Comparison of ENCODE assay signal across 11 cellular contexts in genomic region chr22:28909375-28909774, GRCh38. TPM values are rescaled to one million over a fixed set of nuclear protein-coding genes. Genes with fewer than 3 reads are reported as not detected.
DNase-seq lines count a peak whose midpoint lies in the region; ATAC-seq, FAIRE-seq and TF ChIP-seq lines count a peak whose summit lies in the region.
"Had no signal": no experiment of that assay in that cellular context is flagged by ENCODE, and none has a peak within 500 bp of the region (broad histone marks: within the 10 kb centered on the region; RNA-seq: fewer than 3 reads in every experiment).

No MANE protein-coding gene starts in this region.

- H3K4me1 Mint-ChIP-seq in activated naive CD4-positive, alpha-beta T cell treated with anti-CD3 and anti-CD28 coated beads, Interleukin-2, amount 50 U/mL, for 24 hours = peaks cover 25% of the 10 kb centered on the region

- H3K9me2 ChIP-seq in SK-N-SH = no peaks in the 10 kb centered on the region

- no peaks in the 10 kb centered on the region for H3K9me3 Mint-ChIP-seq in activated naive CD4-positive, alpha-beta T cell treated with anti-CD3 and anti-CD28 coated beads, Interleukin-2, amount 50 U/mL, for 24 hours
- H3K9me3 Mint-ChIP-seq: effector memory CD8-positive, alpha-beta T cell had no signal

- peak overlapping the region; percentile 60 for H3K27ac Mint-ChIP-seq in activated naive CD4-positive, alpha-beta T cell treated with anti-CD3 and anti-CD28 coated beads, Interleukin-2, amount 50 U/mL, for 24 hours
- H3K27ac Mint-ChIP-seq: effector memory CD8-positive, alpha-beta T cell had no signal

- peaks cover 39% of the 10 kb centered on the region for H4K20me1 ChIP-seq in SK-N-SH (ENCODE audit: insufficient read depth)

- TF ChIP-seq POLR2A in A549 (IDR thresholded peaks at IDR 0.05; ENCODE audit: low read length) = no peak

- peaks cover 54% of the 10 kb centered on the region for H3K79me2 ChIP-seq in SK-N-SH (ENCODE audit: insufficient read depth)

- H3K27ac ChIP-seq in A549 (peak overlapping the region; percentile 24 to 72; a peak in 4 of 6 replicates), SK-N-SH (ENCODE audit: low read depth in 2 of 2, low read length in 1 of 2) (no peak overlapping the region)

- TF ChIP-seq CTCF in A549 (IDR thresholded peaks at IDR 0.05) = no peak
- no peak for TF ChIP-seq CTCF in SK-N-SH (IDR thresholded peaks at IDR 0.05)

- H3K9ac ChIP-seq in SK-N-SH = no peak overlapping the region

- H3K27me3 Mint-ChIP-seq in activated naive CD4-positive, alpha-beta T cell treated with anti-CD3 and anti-CD28 coated beads, Interleukin-2, amount 50 U/mL, for 24 hours = no peaks in the 10 kb centered on the region

- H3F3A ChIP-seq in SK-N-SH (replicated peaks; ENCODE audit: insufficient read depth) = peaks cover 3% of the 10 kb centered on the region

- no peak for TF ChIP-seq RAD21 in A549 (conservative IDR thresholded peaks at IDR 0.05 in 1 of 2, IDR thresholded peaks at IDR 0.05 in 1 of 2)
- no peak for TF ChIP-seq RAD21 in SK-N-SH (IDR thresholded peaks at IDR 0.05; ENCODE audit: low read length)

- H3K9me3 ChIP-seq in A549 (no peaks in the 10 kb centered on the region), SK-N-SH (no peaks in the 10 kb centered on the region)

- H3K4me3 Mint-ChIP-seq in activated naive CD4-positive, alpha-beta T cell treated with anti-CD3 and anti-CD28 coated beads, Interleukin-2, amount 50 U/mL, for 24 hours = no peak overlapping the region
- H3K4me3 Mint-ChIP-seq: effector memory CD8-positive, alpha-beta T cell had no signal

- TF ChIP-seq EP300 in A549 (IDR thresholded peaks at IDR 0.05) = no peak
- TF ChIP-seq EP300 in SK-N-SH (IDR thresholded peaks at IDR 0.05; ENCODE audit: borderline replicate concordance in 1 of 2, low read depth in 1 of 2, low read length in 1 of 2) = no peak

- CTCF ChIA-PET in A549 (lab: Yijun Ruan, JAX) (interaction anchor here (0.8 kb wide), 1 partner anchor 9 kb away, joined by 3 read pairs; no protein-coding TSS in a partner anchor), SK-N-SH (lab: Yijun Ruan, JAX) (interaction anchor here (0.6 to 2.0 kb wide), 4 partner anchors 14 to 618 kb away, joined by 3 to 4 read pairs (median 4); no protein-coding TSS in a partner anchor)

- H3K4me1 ChIP-seq in A549 = peaks cover 81% of the 10 kb centered on the region
- H3K4me1 ChIP-seq in SK-N-SH (ENCODE audit: control insufficient read depth in 1 of 2, insufficient read depth in 2 of 2, low read depth in 1 of 2, low read length in 1 of 2) = peaks cover 5 to 8% of the 10 kb centered on the region in 2 experiments; a peak in 2 of 4 replicates

- H3K4me2 ChIP-seq in A549 = peak overlapping the region; percentile 7
- H3K4me2 ChIP-seq in SK-N-SH = no peak overlapping the region

- in situ Hi-C loops in KBM-7 (cut with MboI; ENCODE audit: low pct_unique_long_range_greater_than_20kb, low sequenced_read_pairs) = no loop called here

- peaks cover 4% of the 10 kb centered on the region for H3K36me3 Mint-ChIP-seq in activated naive CD4-positive, alpha-beta T cell treated with anti-CD3 and anti-CD28 coated beads, Interleukin-2, amount 50 U/mL, for 24 hours

- no peaks in the 10 kb centered on the region for H3K36me3 ChIP-seq in SK-N-SH (replicated peaks in 1 of 2; ENCODE audit: control insufficient read depth in 1 of 2, insufficient read depth in 2 of 2, low read length in 1 of 2)

- H3K27me3 ChIP-seq in SK-N-SH (ENCODE audit: insufficient read depth) = no peaks in the 10 kb centered on the region

- ATAC-seq in A549 (no peak), GM21360 (IDR thresholded peaks at IDR 0.05; ENCODE audit: unreplicated experiment) (no peak)
- ATAC-seq: effector memory CD8-positive, alpha-beta T cell had no signal

- DNase-seq in A549 (ENCODE audit: low read depth in 1 of 2, low spot score in 1 of 2) = no peak
- DNase-seq in OCI-M1 (lab: John Stamatoyannopoulos, UW) = peak; percentile 91
- DNase-seq in stimulated activated CD4-positive, alpha-beta T cell treated with anti-CD3 and anti-CD28 coated beads, Interleukin-12 subunit alpha, Interleukin-12 subunit beta, amount 100 ng/mL, for 48 hours (ENCODE audit: low read depth in 2 of 3, low spot score in 1 of 3) = peak; percentile 75 to 81 (median 77)
- DNase-seq in KG1 (lab: John Stamatoyannopoulos, UW) = no peak
- DNase-seq in KBM-7 = no peak
- DNase-seq in SK-N-SH = no peak
- DNase-seq: AML-193; effector memory CD8-positive, alpha-beta T cell; NCI-H1417 had no signal

- 94% methylated on average over 5 of the region's 5 CpGs for WGBS in A549 (ENCODE audit: missing lambda C conversion rate)
- WGBS in SK-N-SH (ENCODE audit: low lambda C conversion rate) = 96% methylated on average over 5 of the region's 5 CpGs

- no peak for FAIRE-seq in A549 (lab: Jason Lieb, UNC)

- no peak overlapping the region for H2AFZ ChIP-seq in SK-N-SH (ENCODE audit: low read depth)

- POLR2A ChIA-PET in A549 (lab: Yijun Ruan, JAX) = interaction anchor here (0.7 kb wide), 1 partner anchor 122 kb away, joined by 3 read pairs; no protein-coding TSS in a partner anchor
- POLR2A ChIA-PET in SK-N-SH (lab: Yijun Ruan, JAX) = interaction anchor here (0.6 kb wide), 1 partner anchor 11 kb away, joined by 4 read pairs; no protein-coding TSS in a partner anchor

- H3K4me3 ChIP-seq in A549 (no peak overlapping the region), SK-N-SH (ENCODE audit: low read depth in 2 of 2, low read length in 1 of 2) (no peak overlapping the region)

TF ChIP-seq in A549, 52 proteins besides CTCF, POLR2A, EP300 and RAD21:
- TF ChIP-seq FOXS1 (CRISPR knock-in tag; IDR thresholded peaks at IDR 0.05) = no peak
- no peak for TF ChIP-seq BCL3 (IDR thresholded peaks at IDR 0.05)
- TF ChIP-seq EHF (CRISPR knock-in tag; IDR thresholded peaks at IDR 0.05) = no peak
- TF ChIP-seq PBX3 (IDR thresholded peaks at IDR 0.05) = no peak
- no peak for TF ChIP-seq ZNF302 (CRISPR knock-in tag; IDR thresholded peaks at IDR 0.05)
- TF ChIP-seq MYC (IDR thresholded peaks at IDR 0.05; ENCODE audit: borderline replicate concordance, low read length) = no peak
- no peak for TF ChIP-seq MAZ (IDR thresholded peaks at IDR 0.05; ENCODE audit: borderline replicate concordance, low read depth, low read length)
- TF ChIP-seq NR3C1 (IDR thresholded peaks at IDR 0.05) = no peak
TF ChIP-seq in A549: peak in this region for 0.

TF ChIP-seq in SK-N-SH, 30 proteins besides CTCF, POLR2A, EP300 and RAD21:
- TF ChIP-seq GABPA (IDR thresholded peaks at IDR 0.05; ENCODE audit: low read depth) = no peak
- no peak for TF ChIP-seq RXRA (IDR thresholded peaks at IDR 0.05; ENCODE audit: borderline replicate concordance, low read depth)
- no peak for TF ChIP-seq USF1 (IDR thresholded peaks at IDR 0.05; ENCODE audit: borderline replicate concordance, low read depth)
- TF ChIP-seq TEAD4 (IDR thresholded peaks at IDR 0.05; ENCODE audit: borderline replicate concordance, insufficient read depth) = no peak
- TF ChIP-seq MEF2A (IDR thresholded peaks at IDR 0.05; ENCODE audit: borderline replicate concordance, low read depth) = no peak
- TF ChIP-seq PBX3 (IDR thresholded peaks at IDR 0.05) = no peak
- no peak for TF ChIP-seq TCF12 (IDR thresholded peaks at IDR 0.05)
- no peak for TF ChIP-seq JUND (IDR thresholded peaks at IDR 0.05)
- no peak for TF ChIP-seq FOXJ3 (CRISPR knock-in tag; IDR thresholded peaks at IDR 0.05)
- no peak for TF ChIP-seq NFIC (IDR thresholded peaks at IDR 0.05; ENCODE audit: borderline replicate concordance)
- no peak for TF ChIP-seq FOXM1 (IDR thresholded peaks at IDR 0.05; ENCODE audit: low read depth)
- TF ChIP-seq CHD2 (IDR thresholded peaks at IDR 0.05; ENCODE audit: low read length, partially characterized antibody) = no peak
- no peak for TF ChIP-seq USF2 (IDR thresholded peaks at IDR 0.05; ENCODE audit: borderline replicate concordance, low read depth, low read length)
- TF ChIP-seq RFX5 (IDR thresholded peaks at IDR 0.05; ENCODE audit: low read length) = no peak
- no peak for TF ChIP-seq RCOR1 (IDR thresholded peaks at IDR 0.05; ENCODE audit: low read length)
- no peak for TF ChIP-seq FOSL2 (IDR thresholded peaks at IDR 0.05; ENCODE audit: borderline replicate concordance, low read depth)
- TF ChIP-seq NRF1 (IDR thresholded peaks at IDR 0.05; ENCODE audit: low read depth, low read length) = no peak

RNA-seq across cellular contexts. Expression of gene ZNRF3, which starts 26.0 kb away (rescaled TPM):
- 4.6 and 5.5 TPM in 2 replicates for polyA plus RNA-seq in A549 (2011; rRNA removed)
- polyA plus RNA-seq in A549 (2012; cell fraction: cytosol; rRNA removed) = 6.1 and 9.1 TPM in 2 replicates
- 7.8 and 14.2 TPM in 2 replicates for polyA plus RNA-seq in A549 (2012; cell fraction: nucleus; rRNA removed)
- polyA plus RNA-seq in A549 (2017; fragmentation: RNase III; extraction: RNeasy Plus Mini Kit Qiagen cat#74134 plus additional on column Dnase treatment) = 5.5 to 6.9 TPM (median 6.0 TPM) in 3 replicates
- polyA minus RNA-seq in A549 (2011; rRNA and poly(A)+ RNA removed) = 4.8 and 6.3 TPM in 2 replicates
- polyA plus RNA-seq in SK-N-SH (2012; rRNA removed) = 2.9 and 4.2 TPM in 2 replicates
- 3.2 and 3.9 TPM in 2 replicates for polyA plus RNA-seq in SK-N-SH (2012; cell fraction: cytosol; rRNA removed)
- 4.7 and 4.8 TPM in 2 replicates for polyA plus RNA-seq in SK-N-SH (2012; cell fraction: nucleus; rRNA removed)

Comparison
In these comparisons a context has a peak if more than half of its experiments do, and no peak if none do; other contexts are left out.
1. DNase-seq: peak in OCI-M1 (single experiment) and stimulated activated CD4-positive, alpha-beta T cell treated with anti-CD3 and anti-CD28 coated beads, Interleukin-12 subunit alpha, Interleukin-12 subunit beta, amount 100 ng/mL, for 48 hours (3 of 3); none in A549 (0 of 2), KG1 (single experiment), KBM-7 (single experiment) and SK-N-SH (single experiment).
2. H3K27ac ChIP-seq: peak in A549 (2 of 2); none in SK-N-SH (0 of 2).